8 cellular contexts compared by ENCODE assay signal in genomic region chr6:3159805-3160781, GRCh38. TPM values are rescaled to one million over a fixed set of nuclear protein-coding genes. Genes with fewer than 3 reads are reported as not detected.
DNase-seq lines count a peak whose midpoint lies in the region; ATAC-seq, FAIRE-seq and TF ChIP-seq lines count a peak whose summit lies in the region.

No MANE protein-coding gene starts in this region.

- peaks cover 35% of the 10 kb centered on the region for H3K4me1 Mint-ChIP-seq in activated naive CD4-positive, alpha-beta T cell treated with anti-CD3 and anti-CD28 coated beads, Interleukin-2, amount 10 ng/mL, durations not matched to agents 7 days and 5 days
- H3K4me1 Mint-ChIP-seq in memory B cell, result peaks cover 22% of the 10 kb centered on the region

- peak overlapping the region; percentile 8 for H3K4me3 Mint-ChIP-seq in activated naive CD4-positive, alpha-beta T cell treated with anti-CD3 and anti-CD28 coated beads, Interleukin-2, amount 10 ng/mL, durations not matched to agents 7 days and 5 days
- no peak overlapping the region for H3K4me3 Mint-ChIP-seq in memory B cell

- CTCF ChIA-PET in RWPE1 (lab: Yijun Ruan, JAX), result interaction anchor here (0.6 kb wide), 1 partner anchor 656 kb away, joined by 3 read pairs; no protein-coding TSS in a partner anchor
- CTCF ChIA-PET in activated naive CD4-positive, alpha-beta T cell treated with anti-CD3 and anti-CD28 coated beads, Interleukin-2, amount 10 ng/mL, durations not matched to agents 7 days and 5 days (lab: Charles Lee), result interaction anchor here (0.6 to 1.3 kb wide), 2 partner anchors 33 to 92 kb away, joined by 3 to 4 read pairs; no protein-coding TSS in a partner anchor

- peak in 2 of 4 donors; percentile 33 to 54 for TF ChIP-seq POLR2A in stomach (IDR thresholded peaks at IDR 0.05)

- DNase-seq in H4 (ENCODE audit: low spot score) (peak; percentile 58), RWPE1 (ENCODE audit: low spot score) (peak; percentile 73), memory B cell (ENCODE audit: low spot score in 2 of 2) (no peak), stomach (peak; percentile 87), GM19239 (ENCODE audit: insufficient read length, low spot score) (no peak), SJCRH30 (no peak)
- DNase-seq in activated naive CD4-positive, alpha-beta T cell treated with anti-CD3 and anti-CD28 coated beads, Interleukin-2, amount 10 ng/mL, durations not matched to agents 7 days and 5 days, result peak; percentile 52

- POLR2A ChIA-PET in RWPE1 (lab: Yijun Ruan, JAX; ENCODE audit: low non-redundant PET), result no interaction called here

- peaks cover 32 to 68% (median 56%) of the 10 kb centered on the region in 4 donors for H3K4me1 ChIP-seq in stomach
- H3K4me1 ChIP-seq in SJCRH30, result no peaks in the 10 kb centered on the region

- peaks cover 3% of the 10 kb centered on the region for H3K9me3 Mint-ChIP-seq in activated naive CD4-positive, alpha-beta T cell treated with anti-CD3 and anti-CD28 coated beads, Interleukin-2, amount 10 ng/mL, durations not matched to agents 7 days and 5 days
- no peaks in the 10 kb centered on the region for H3K9me3 Mint-ChIP-seq in memory B cell

- no peak for FAIRE-seq in GM19239 (lab: Jason Lieb, UNC)

- peaks cover 85% of the 10 kb centered on the region for H3K27me3 Mint-ChIP-seq in activated naive CD4-positive, alpha-beta T cell treated with anti-CD3 and anti-CD28 coated beads, Interleukin-2, amount 10 ng/mL, durations not matched to agents 7 days and 5 days
- H3K27me3 Mint-ChIP-seq in memory B cell, result peaks cover 2% of the 10 kb centered on the region

- 32 to 46% (median 35%) methylated on average over 29 to 31 of the region's 31 CpGs for WGBS in stomach, 5 donors

- H3K27me3 ChIP-seq in stomach (no peaks in the 10 kb centered on the region), SJCRH30 (no peaks in the 10 kb centered on the region)

- ATAC-seq in memory B cell (ENCODE audit: low read depth), result no peak
- ATAC-seq in GM18870 (IDR thresholded peaks at IDR 0.05; ENCODE audit: unreplicated experiment), result no peak

- H3K36me3 ChIP-seq in stomach (peaks cover 2 to 6% (median 5%) of the 10 kb centered on the region in 4 donors), SJCRH30 (no peaks in the 10 kb centered on the region)

- H3K9me3 ChIP-seq in stomach, result no peaks in the 10 kb centered on the region
- H3K9me3 ChIP-seq in SJCRH30 (replicated peaks), result no peaks in the 10 kb centered on the region

- H3K27ac Mint-ChIP-seq in activated naive CD4-positive, alpha-beta T cell treated with anti-CD3 and anti-CD28 coated beads, Interleukin-2, amount 10 ng/mL, durations not matched to agents 7 days and 5 days, result peak overlapping the region; percentile 69
- H3K27ac Mint-ChIP-seq in memory B cell, result peak overlapping the region; percentile 22

- intact Hi-C loops in stomach (cut with DNase I; ENCODE audit: low total_unique reads), result no loop called here

- peak overlapping the region; percentile 65 for H3K27ac ChIP-seq in RWPE1
- peak overlapping the region; percentile 83 to 98 (median 96) for H3K27ac ChIP-seq in stomach
- no peak overlapping the region for H3K27ac ChIP-seq in SJCRH30

- TF ChIP-seq CTCF in RWPE1 (conservative IDR thresholded peaks at IDR 0.05; ENCODE audit: low read depth) (no peak), stomach (IDR thresholded peaks at IDR 0.05) (no peak)

- H3K4me3 ChIP-seq in stomach (no peak overlapping the region), SJCRH30 (no peak overlapping the region)

- no peak for TF ChIP-seq EP300 in stomach (IDR thresholded peaks at IDR 0.05)

- H3K36me3 Mint-ChIP-seq in activated naive CD4-positive, alpha-beta T cell treated with anti-CD3 and anti-CD28 coated beads, Interleukin-2, amount 10 ng/mL, durations not matched to agents 7 days and 5 days, result peaks cover 4% of the 10 kb centered on the region
- H3K36me3 Mint-ChIP-seq in memory B cell, result no peaks in the 10 kb centered on the region

RNA-seq across cellular contexts. Expression of gene TUBB2A, which starts 2.7 kb away (rescaled TPM):
- total RNA-seq in H4 (2014; rRNA removed; shearing (Covaris generic)), result 46.3 and 49.0 TPM in 2 replicates
- total RNA-seq in stomach, result 10 to 100 TPM in 4 of 5 donors, 1 to 10 TPM in 1; 6.7 to 96.9 (median 47.5) TPM
- 10 to 100 TPM; 33.4 to 83.9 (median 50.4) TPM for polyA plus RNA-seq in stomach
- 10.6 and 16.7 TPM in 2 replicates for total RNA-seq in SJCRH30 (2014; rRNA removed; shearing (Covaris generic))

RNA-seq across cellular contexts. Expression of gene BPHL, which starts 41.6 kb away (rescaled TPM):
- total RNA-seq in H4 (2014; rRNA removed; shearing (Covaris generic)), result 19.0 and 21.6 TPM in 2 replicates
- total RNA-seq in stomach, result 100 to 1,000 TPM in 1 of 5 donors, 10 to 100 TPM in 3, 1 to 10 TPM in 1; 9.3 to 104 (median 18.2) TPM
- 10 to 100 TPM; 11.8 to 13.1 (median 13.0) TPM for polyA plus RNA-seq in stomach
- total RNA-seq in SJCRH30 (2014; rRNA removed; shearing (Covaris generic)), result 7.1 and 7.3 TPM in 2 replicates

Comparison
In these comparisons a context has a peak if more than half of its experiments do, and no peak if none do; other contexts are left out.
1. DNase-seq: peak in H4 (single experiment), RWPE1 (single experiment), activated naive CD4-positive, alpha-beta T cell treated with anti-CD3 and anti-CD28 coated beads, Interleukin-2, amount 10 ng/mL, durations not matched to agents 7 days and 5 days (single experiment) and stomach (single experiment); none in memory B cell (0 of 2), GM19239 (single experiment) and SJCRH30 (0 of 2).